In genomic region chr21:34977333-34977732, GRCh38 we compare ENCODE assay signal across 36 cellular contexts.
A peak's percentile ranks its signal among the peaks of the same experiment; 100 is the strongest.
DNase-seq lines count a peak whose midpoint lies in the region; ATAC-seq, FAIRE-seq and TF ChIP-seq lines count a peak whose summit lies in the region.
"Had no signal": no experiment of that assay in that cellular context is flagged by ENCODE, and none has a peak within 500 bp of the region (broad histone marks: within the 10 kb centered on the region; RNA-seq: fewer than 3 reads in every experiment).

No MANE protein-coding gene starts in this region.

- H2AK5ac ChIP-seq in IMR-90 (ENCODE audit: low read depth, low read length): peak overlapping the region; percentile 30; the same call in 1 of the 2 replicates

- H3K4me2 ChIP-seq in DND-41 (ENCODE audit: insufficient read depth, low read length): no peak overlapping the region
- H3K4me2 ChIP-seq in GM23338: no peak overlapping the region
- H3K4me2 ChIP-seq in IMR-90 (ENCODE audit: low read depth, low read length): no peak overlapping the region
- H3K4me2 ChIP-seq in K562 (ENCODE audit: insufficient read depth, low read length): no peak overlapping the region
- H3K4me2 ChIP-seq: A549; BLaER1; BLaER1 treated with 17β-estradiol and CSF1 and Interleukin-3, amounts not matched to agents 10 nM and 100 nM had no signal

- no peak overlapping the region for H3K23ac ChIP-seq in IMR-90 (ENCODE audit: low read depth, low read length)

- no peaks in the 10 kb centered on the region for H3F3A ChIP-seq in GM23338 (replicated peaks; ENCODE audit: low read depth)

- H3K27ac Mint-ChIP-seq in GM23338: no peak overlapping the region
- H3K27ac Mint-ChIP-seq: B cell; CD14-positive monocyte; CD8-positive, alpha-beta T cell had no signal

- CTCF ChIA-PET in IMR-90 (lab: Yijun Ruan, JAX): no interaction called here
- CTCF ChIA-PET in K562 (lab: Yijun Ruan, JAX; ENCODE audit: low intra/inter-chr PET ratio): no interaction called here

- H3K36me3 ChIP-seq in DND-41 (ENCODE audit: insufficient read depth, low read length): peaks cover 45% of the 10 kb centered on the region
- no peaks in the 10 kb centered on the region for H3K36me3 ChIP-seq in GM23338 (ENCODE audit: insufficient read depth)
- no peaks in the 10 kb centered on the region for H3K36me3 ChIP-seq in IMR-90 (ENCODE audit: control insufficient read depth, insufficient read depth, low read length)
- no peaks in the 10 kb centered on the region for H3K36me3 ChIP-seq in K562 (ENCODE audit: control insufficient read depth, insufficient read depth, low read length)
- H3K36me3 ChIP-seq: BE2C had no signal

- H2AFZ ChIP-seq in DND-41 (ENCODE audit: low read depth, low read length): no peak overlapping the region
- 0 out of 2 replicates have a peak overlapping the region, but pooled peaks have one; percentile 20 for H2AFZ ChIP-seq in GM23338
- H2AFZ ChIP-seq in IMR-90 (replicated peaks; ENCODE audit: low read length, poor library complexity): no peak overlapping the region
- no peak overlapping the region for H2AFZ ChIP-seq in K562 (ENCODE audit: low read depth, low read length)

- no peak overlapping the region for H2AK9ac ChIP-seq in IMR-90 (replicated peaks; ENCODE audit: low read depth, low read length, poor library complexity)

- no peak for FAIRE-seq in K562 (lab: Jason Lieb, UNC)
- FAIRE-seq: A204.1, A549, D721Med had no signal

- H3K18ac ChIP-seq in IMR-90 (ENCODE audit: low read depth, low read length): no peak overlapping the region

- no peak overlapping the region for H3K56ac ChIP-seq in IMR-90 (ENCODE audit: extremely low read depth, insufficient read depth, low read length)

- DNase-seq in DND-41 (no peak), GM23338 (ENCODE audit: low spot score) (no peak), IMR-90 (no peak), K562 (ENCODE audit: extremely low read depth in 1 of 4, low spot score in 3 of 4) (no peak), NCI-H2029 treated with DMSO at 0.1 percent for 48 hours (lab: John Stamatoyannopoulos, UW) (no peak), COLO829 (ENCODE audit: low spot score) (no peak)
- DNase-seq: 8988T; ACHN; AML-193; BE2C; C1 segment of cervical spinal cord; Caco-2; Calu3; CD4-positive, alpha-beta memory T cell; CD4-positive, alpha-beta T cell; CD4-positive, CD25-positive, alpha-beta regulatory T cell; CD8-positive, alpha-beta memory T cell; CD8-positive, alpha-beta T cell; COR-L47; DMS 273 treated with DMSO at 0.1 percent for 48 hours; DMS153; DMS53; DMS79; DMS79 treated with DMSO at 0.1 percent for 48 hours; EL had no signal

- H3K14ac ChIP-seq in IMR-90 (replicated peaks; ENCODE audit: low read depth, low read length): no peak overlapping the region

- H4K5ac ChIP-seq in IMR-90 (ENCODE audit: low read depth, low read length): no peak overlapping the region

- no peak overlapping the region for H4K8ac ChIP-seq in IMR-90 (ENCODE audit: low read depth in 2 of 2, low read length in 2 of 2)

- TF ChIP-seq POLR2A in IMR-90 (IDR thresholded peaks at IDR 0.05; ENCODE audit: low read depth, low read length) (no peak), K562 (conservative IDR thresholded peaks at IDR 0.05) (no peak)

- H3K27me3 Mint-ChIP-seq in GM23338 (ENCODE audit: insufficient read depth, low read depth, poor library complexity): no peaks in the 10 kb centered on the region
- H3K27me3 Mint-ChIP-seq: B cell; CD4-positive, alpha-beta memory T cell; CD4-positive, alpha-beta T cell; CD4-positive, CD25-positive, alpha-beta regulatory T cell; CD8-positive, alpha-beta memory T cell had no signal

- no peaks in the 10 kb centered on the region for H3K9me3 ChIP-seq in DND-41 (ENCODE audit: insufficient read depth, low read length, severe bottlenecking)
- no peaks in the 10 kb centered on the region for H3K9me3 ChIP-seq in IMR-90 (ENCODE audit: control insufficient read depth, insufficient read depth, low read length)
- no peaks in the 10 kb centered on the region for H3K9me3 ChIP-seq in K562 (replicated peaks; ENCODE audit: control insufficient read depth, insufficient read depth, low read depth, low read length)
- H3K9me3 ChIP-seq: A549; BE2C; BLaER1; BLaER1 treated with 17β-estradiol and CSF1 and Interleukin-3, amounts not matched to agents 10 nM and 100 nM; Caco-2 had no signal

- no peak for TF ChIP-seq RAD21 in IMR-90 (IDR thresholded peaks at IDR 0.05; ENCODE audit: low read length)
- no peak for TF ChIP-seq RAD21 in K562 (CRISPR knock-in tag; conservative IDR thresholded peaks at IDR 0.05 in 1 of 2, IDR thresholded peaks at IDR 0.05 in 1 of 2)

- H3K27me3 ChIP-seq in DND-41 (ENCODE audit: insufficient read depth, low read length, poor library complexity): no peaks in the 10 kb centered on the region
- H3K27me3 ChIP-seq in GM23338 (ENCODE audit: insufficient read depth): no peaks in the 10 kb centered on the region
- H3K27me3 ChIP-seq in IMR-90 (ENCODE audit: control insufficient read depth, insufficient read depth, low read length): no peaks in the 10 kb centered on the region
- no peaks in the 10 kb centered on the region for H3K27me3 ChIP-seq in K562 (ENCODE audit: control insufficient read depth in 2 of 2, insufficient read depth in 2 of 2, low read length in 2 of 2)
- H3K27me3 ChIP-seq: BE2C; BLaER1; BLaER1 treated with 17β-estradiol and CSF1 and Interleukin-3, amounts not matched to agents 10 nM and 100 nM had no signal

- H3K27ac ChIP-seq in DND-41 (ENCODE audit: low read length) (peak overlapping the region; percentile 19; the same call in 1 of the 2 replicates), GM23338 (ENCODE audit: low read depth) (no peak overlapping the region), IMR-90 (ENCODE audit: insufficient read depth, low read length) (no peak overlapping the region), K562 (ENCODE audit: extremely low read depth, low read depth, low read length) (no peak overlapping the region)
- H3K27ac ChIP-seq: 22Rv1; A549; BLaER1; BLaER1 treated with 17β-estradiol and CSF1 and Interleukin-3, amounts not matched to agents 10 nM and 100 nM; C4-2B had no signal

- H4K91ac ChIP-seq in IMR-90 (ENCODE audit: insufficient read depth, low read depth, low read length): no peak overlapping the region

- H3K79me1 ChIP-seq in IMR-90 (ENCODE audit: low read depth in 1 of 2, low read length in 2 of 2): peaks cover 0 to 18% of the 10 kb centered on the region in 2 experiments; a peak in 2 of 4 replicates

- no peak overlapping the region for H3K4me3 Mint-ChIP-seq in GM23338
- H3K4me3 Mint-ChIP-seq: B cell; CD14-positive monocyte; CD4-positive, alpha-beta memory T cell; CD4-positive, alpha-beta T cell; CD8-positive, alpha-beta memory T cell; CD8-positive, alpha-beta T cell had no signal

- H3K79me2 ChIP-seq in DND-41 (ENCODE audit: insufficient read depth, low read length) (peaks cover 100% of the 10 kb centered on the region), GM23338 (replicated peaks; ENCODE audit: insufficient read depth) (no peaks in the 10 kb centered on the region), K562 (ENCODE audit: control insufficient read depth, insufficient read depth, low read length) (no peaks in the 10 kb centered on the region)

- H3K4me3 ChIP-seq in DND-41 (ENCODE audit: low read depth in 1 of 2, low read length in 2 of 2) (no peak overlapping the region), GM23338 (no peak overlapping the region), IMR-90 (ENCODE audit: insufficient read depth, low read depth, low read length) (no peak overlapping the region), K562 (no peak overlapping the region)
- H3K4me3 ChIP-seq: A549; BLaER1; BLaER1 treated with 17β-estradiol and CSF1 and Interleukin-3, amounts not matched to agents 10 nM and 100 nM had no signal

- no peak overlapping the region for H2BK5ac ChIP-seq in IMR-90 (ENCODE audit: low read depth, low read length, poor library complexity, severe bottlenecking)

- TF ChIP-seq EP300 in K562 (IDR thresholded peaks at IDR 0.05; ENCODE audit: low read length): no peak

- dilution Hi-C loops in IMR-90 (cut with HindIII; ENCODE audit: low sequenced_read_pairs, unreplicated experiment): no loop called here

- H3K4ac ChIP-seq in IMR-90 (ENCODE audit: low read depth, low read length): no peak overlapping the region; the same call in 1 of the 2 replicates

- H3K4me1 Mint-ChIP-seq in GM23338: peaks cover 4% of the 10 kb centered on the region; the same call in 1 of the 3 replicates

- H4K20me1 ChIP-seq in DND-41 (ENCODE audit: insufficient read depth, low read length): peaks cover 36% of the 10 kb centered on the region
- H4K20me1 ChIP-seq in GM23338 (replicated peaks; ENCODE audit: insufficient read depth): no peaks in the 10 kb centered on the region
- no peaks in the 10 kb centered on the region for H4K20me1 ChIP-seq in IMR-90 (ENCODE audit: insufficient read depth, low read length)
- no peaks in the 10 kb centered on the region for H4K20me1 ChIP-seq in K562 (replicated peaks; ENCODE audit: control insufficient read depth, insufficient read depth, low read length)

- POLR2A ChIA-PET in IMR-90 (lab: Charles Lee; ENCODE audit: unreplicated experiment): no interaction called here
- POLR2A ChIA-PET in K562 (lab: Yijun Ruan, JAX): interaction anchor here (0.8 kb wide), 1 partner anchor 35 kb away, joined by 3 read pairs; no protein-coding TSS in a partner anchor

- TF ChIP-seq CTCF in DND-41 (IDR thresholded peaks at IDR 0.05; ENCODE audit: borderline replicate concordance, extremely low read depth, low read length, poor library complexity, severe bottlenecking): no peak
- no peak for TF ChIP-seq CTCF in GM23338 (conservative IDR thresholded peaks at IDR 0.05; ENCODE audit: low read depth in 2 of 2)
- no peak for TF ChIP-seq CTCF in IMR-90 (conservative IDR thresholded peaks at IDR 0.05; ENCODE audit: low read depth, low read length)
- no peak for TF ChIP-seq CTCF in K562 (IDR thresholded peaks at IDR 0.05 in 2 of 3, conservative IDR thresholded peaks at IDR 0.05 in 1 of 3; ENCODE audit: insufficient read depth in 2 of 3, low read depth in 1 of 3, low read length in 3 of 3)

- BruUV-seq in IMR-90 (replicated peaks; lab: Mats Ljungman, UMichigan) (no TSS peak), K562 (replicated peaks; lab: Mats Ljungman, UMichigan) (no TSS peak)

- intact Hi-C loops in IMR-90 (cut with micrococcal nuclease) (no loop called here), K562 (cut with micrococcal nuclease) (no loop called here)

- no peaks in the 10 kb centered on the region for H3K9me3 Mint-ChIP-seq in GM23338
- H3K9me3 Mint-ChIP-seq: CD14-positive monocyte; CD4-positive, alpha-beta memory T cell; CD4-positive, alpha-beta T cell; CD4-positive, CD25-positive, alpha-beta regulatory T cell; CD8-positive, alpha-beta memory T cell; CD8-positive, alpha-beta T cell had no signal

- no peaks in the 10 kb centered on the region for H3K9me2 ChIP-seq in GM23338 (ENCODE audit: insufficient read depth)

- peak overlapping the region; percentile 5; the same call in 1 of the 2 replicates for H2BK20ac ChIP-seq in IMR-90 (ENCODE audit: low read depth, low read length)

- in situ Hi-C loops in IMR-90 (cut with MboI; ENCODE audit: low sequenced_read_pairs) (no loop called here), K562 (cut with MboI) (no loop called here)

- peak overlapping the region; percentile 51; the same call in 1 of the 3 replicates for H2BK15ac ChIP-seq in IMR-90 (ENCODE audit: low read depth, low read length)

- ATAC-seq in DND-41 (ENCODE audit: insufficient read depth, low read depth): no peak
- ATAC-seq in GM23338: no peak
- no peak for ATAC-seq in IMR-90 (ENCODE audit: low read depth)
- no peak for ATAC-seq in K562
- no peak for ATAC-seq in HG02623 (IDR thresholded peaks at IDR 0.05; ENCODE audit: unreplicated experiment)
- no peak for ATAC-seq in HG02571 (IDR thresholded peaks at IDR 0.05; ENCODE audit: unreplicated experiment)
- ATAC-seq: A549; CD8-positive, alpha-beta T cell had no signal

- no CpG with 5 or more reads among the region's 1 CpG for WGBS in IMR-90 (ENCODE audit: extremely low coverage in 2 of 2, insufficient read length in 1 of 2), 2 experiments
- WGBS in K562 (ENCODE audit: insufficient coverage, low coverage, missing lambda C conversion rate): 83% methylated on average over 1 of the region's 1 CpG

- no peak overlapping the region for H2BK120ac ChIP-seq in IMR-90 (ENCODE audit: low read depth, low read length)

- peaks cover 5% of the 10 kb centered on the region; the same call in 1 of the 2 replicates for H3K9me1 ChIP-seq in IMR-90 (ENCODE audit: insufficient read depth, low read length)
- no peaks in the 10 kb centered on the region for H3K9me1 ChIP-seq in K562 (ENCODE audit: control insufficient read depth, insufficient read depth, low read length)

- peaks cover 80% of the 10 kb centered on the region for H3K4me1 ChIP-seq in DND-41 (ENCODE audit: insufficient read depth, low read length)
- no peaks in the 10 kb centered on the region for H3K4me1 ChIP-seq in GM23338 (ENCODE audit: insufficient read depth)
- H3K4me1 ChIP-seq in IMR-90 (ENCODE audit: control insufficient read depth, insufficient read depth, low read length): peaks cover 5% of the 10 kb centered on the region
- peaks cover 0 to 15% of the 10 kb centered on the region in 2 experiments; a peak in 3 of 5 replicates for H3K4me1 ChIP-seq in K562 (replicated peaks in 1 of 2; ENCODE audit: control insufficient read depth in 2 of 2, insufficient read depth in 2 of 2, low read length in 2 of 2)
- H3K4me1 ChIP-seq: BE2C, Caco-2 had no signal

- H3K9ac ChIP-seq in DND-41 (ENCODE audit: low read depth, low read length): no peak overlapping the region
- H3K9ac ChIP-seq in IMR-90 (ENCODE audit: low read depth, low read length): no peak overlapping the region
- H3K9ac ChIP-seq in K562 (ENCODE audit: insufficient read depth in 1 of 2, low read depth in 2 of 2, low read length in 2 of 2): no peak overlapping the region
- H3K9ac ChIP-seq: BLaER1; BLaER1 treated with 17β-estradiol and CSF1 and Interleukin-3, amounts not matched to agents 10 nM and 100 nM had no signal

- H3K36me3 Mint-ChIP-seq in GM23338 (ENCODE audit: low read depth): no peaks in the 10 kb centered on the region
